9 cellular contexts compared by ENCODE assay signal in the genomic region with DNA sequence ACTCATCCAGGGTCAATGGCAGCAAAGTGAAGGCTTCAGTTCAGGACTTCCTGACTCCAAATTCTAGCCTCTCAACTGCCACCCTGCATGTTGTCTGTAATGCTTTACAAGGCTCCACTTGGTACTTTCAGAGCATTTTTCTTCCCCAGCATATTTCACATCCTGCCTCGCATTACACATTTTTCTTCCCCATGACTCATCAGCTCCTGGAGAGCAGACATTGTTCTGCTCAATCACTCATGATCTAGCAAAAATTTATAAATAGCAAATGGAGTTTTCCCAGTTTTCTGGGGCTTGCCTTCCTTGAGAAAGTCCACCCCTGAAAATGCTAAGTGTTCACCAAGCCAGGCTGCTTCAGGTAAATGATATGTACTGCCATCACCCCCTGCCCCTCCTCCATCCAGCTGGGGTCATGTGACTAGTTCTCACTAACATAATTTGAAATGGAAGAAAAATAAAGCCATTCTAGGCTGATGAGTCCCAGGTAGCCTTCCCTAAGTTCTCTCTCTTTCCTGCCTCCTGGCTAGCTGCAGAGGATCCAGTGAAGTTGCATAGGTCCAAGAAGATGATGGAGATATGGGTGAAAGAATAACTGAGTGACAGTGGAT.
A peak's percentile ranks its signal among the peaks of the same experiment; 100 is the strongest.
DNase-seq lines count a peak whose midpoint lies in the region; TF ChIP-seq lines count a peak whose summit lies in the region.
"Had no signal": no experiment of that assay in that cellular context is flagged by ENCODE, and none has a peak within 500 bp of the region (broad histone marks: within the 10 kb centered on the region; RNA-seq: fewer than 3 reads in every experiment).

No MANE protein-coding gene starts in this region.

- TF ChIP-seq CTCF in esophagus squamous epithelium (IDR thresholded peaks at IDR 0.05) (no peak), prostate gland (IDR thresholded peaks at IDR 0.05) (no peak)

- H3K27me3 ChIP-seq in esophagus squamous epithelium (no peaks in the 10 kb centered on the region), prostate gland (replicated peaks; ENCODE audit: insufficient read depth) (no peaks in the 10 kb centered on the region), HAP-1 (ENCODE audit: low read depth) (no peaks in the 10 kb centered on the region)

- H3K4me3 ChIP-seq in esophagus squamous epithelium, result no peak overlapping the region
- H3K4me3 ChIP-seq in prostate gland, result no peak overlapping the region
- no peak overlapping the region for H3K4me3 ChIP-seq in HAP-1

- in situ Hi-C loops in HAP-1 (cut with MboI; ENCODE audit: low sequenced_read_pairs), result no loop called here

- intact Hi-C loops in esophagus squamous epithelium (cut with DNase I) (no loop called here), prostate gland (cut with DNase I) (no loop called here)

- H3K9me3 ChIP-seq in esophagus squamous epithelium (no peaks in the 10 kb centered on the region), prostate gland (no peaks in the 10 kb centered on the region), HAP-1 (no peaks in the 10 kb centered on the region)

- DNase-seq in GM03348 (ENCODE audit: low spot score) (peak; percentile 85), RPMI7951 (ENCODE audit: low read depth) (peak; percentile 81), esophagus squamous epithelium (lab: John Stamatoyannopoulos, UW) (no peak), pons (ENCODE audit: low spot score) (peak; percentile 20), DMS153 (lab: John Stamatoyannopoulos, UW) (no peak), prostate gland (ENCODE audit: low spot score) (no peak), NCI-H2196 (lab: John Stamatoyannopoulos, UW; ENCODE audit: unreplicated experiment) (no peak), HAP-1 (ENCODE audit: low spot score in 2 of 2) (no peak)
- DNase-seq: activated naive CD4-positive, alpha-beta T cell treated with anti-CD3 and anti-CD28 coated beads, Interleukin-2, amount 50 U/mL, for 16 hours had no signal

- 0% methylated on average over 1 of the region's 1 CpG for WGBS in esophagus squamous epithelium, 2 donors
- WGBS in prostate gland, result 24% methylated on average over 1 of the region's 1 CpG

- TF ChIP-seq POLR2A in esophagus squamous epithelium (IDR thresholded peaks at IDR 0.05), result no peak
- TF ChIP-seq POLR2A in prostate gland (IDR thresholded peaks at IDR 0.05), result no peak

- H3K27ac ChIP-seq in esophagus squamous epithelium, result peak overlapping the region; percentile 5 to 55 (median 30)
- H3K27ac ChIP-seq in prostate gland, result no peak overlapping the region

- H3K36me3 ChIP-seq in esophagus squamous epithelium (no peaks in the 10 kb centered on the region), prostate gland (no peaks in the 10 kb centered on the region), HAP-1 (replicated peaks) (no peaks in the 10 kb centered on the region)

- H3K4me1 ChIP-seq in esophagus squamous epithelium, result peaks cover 0 to 14% (median 14%) of the 10 kb centered on the region in 3 donors
- H3K4me1 ChIP-seq in prostate gland (replicated peaks), result no peaks in the 10 kb centered on the region
- H3K4me1 ChIP-seq in HAP-1, result peaks cover 17% of the 10 kb centered on the region

Comparison
In these comparisons a context has a peak if more than half of its experiments do, and no peak if none do; other contexts are left out.
1. DNase-seq: peak in GM03348 (single experiment), RPMI7951 (single experiment) and pons (single experiment); none in esophagus squamous epithelium (single experiment), DMS153 (single experiment), prostate gland (single experiment), NCI-H2196 (single experiment) and HAP-1 (0 of 2).
2. H3K27ac ChIP-seq: peak in esophagus squamous epithelium (4 of 4); none in prostate gland (0 of 2).